In genomic region chr16:53089434-53090270, GRCh38 we compare ENCODE assay signal across 9 cellular contexts. TPM values are rescaled to one million over a fixed set of nuclear protein-coding genes. Genes with fewer than 3 reads are reported as not detected.
DNase-seq lines count a peak whose midpoint lies in the region; TF ChIP-seq lines count a peak whose summit lies in the region.
"Had no signal": no experiment of that assay in that cellular context is flagged by ENCODE, and none has a peak within 500 bp of the region (broad histone marks: within the 10 kb centered on the region; RNA-seq: fewer than 3 reads in every experiment).

No MANE protein-coding gene starts in this region.

- DNase-seq in NCI-H1105 treated with DMSO at 0.1 percent for 48 hours (lab: John Stamatoyannopoulos, UW): peak; percentile 78
- DNase-seq in colonic mucosa: no peak
- DNase-seq in retina: no peak
- DNase-seq in OCI-M2 (lab: John Stamatoyannopoulos, UW; ENCODE audit: unreplicated experiment): no peak
- no peak for DNase-seq in MV-4-11 (lab: John Stamatoyannopoulos, UW)
- DNase-seq in NCI-H774 (lab: John Stamatoyannopoulos, UW): no peak
- DNase-seq: SHP77 had no signal

- no peaks in the 10 kb centered on the region for H3K27me3 ChIP-seq in ACC112 (ENCODE audit: insufficient read depth, low read length)
- no peaks in the 10 kb centered on the region for H3K27me3 ChIP-seq in colonic mucosa
- H3K27me3 ChIP-seq in muscle layer of colon (ENCODE audit: control insufficient read depth in 1 of 2, insufficient read depth in 2 of 2, low read length in 2 of 2): no peaks in the 10 kb centered on the region

- H3K9ac ChIP-seq in colonic mucosa (ENCODE audit: low read depth in 2 of 2, low read length in 2 of 2) (peak overlapping the region in 1 of 2 donors; percentile 66), muscle layer of colon (ENCODE audit: low read length) (peak overlapping the region; percentile 13)

- H3K36me3 ChIP-seq in ACC112 (ENCODE audit: insufficient read depth, low read length) (no peaks in the 10 kb centered on the region), colonic mucosa (no peaks in the 10 kb centered on the region), muscle layer of colon (ENCODE audit: insufficient read depth, low read length) (no peaks in the 10 kb centered on the region)

- H3K27ac ChIP-seq in ACC112 (ENCODE audit: low read depth, low read length): peak overlapping the region; percentile 92
- H3K27ac ChIP-seq in colonic mucosa: peak overlapping the region; percentile 56
- H3K27ac ChIP-seq in muscle layer of colon (ENCODE audit: low read depth, low read length): peak overlapping the region; percentile 94

- no peaks in the 10 kb centered on the region for H3K9me3 ChIP-seq in colonic mucosa
- no peaks in the 10 kb centered on the region for H3K9me3 ChIP-seq in muscle layer of colon (ENCODE audit: low read length)

- H3K4me3 ChIP-seq in ACC112 (ENCODE audit: low read depth, low read length): peak overlapping the region; percentile 56; the same call in 1 of the 2 replicates
- no peak overlapping the region for H3K4me3 ChIP-seq in colonic mucosa
- H3K4me3 ChIP-seq in muscle layer of colon (ENCODE audit: low read depth in 1 of 2, low read length in 2 of 2): no peak overlapping the region

- intact Hi-C loops in colonic mucosa (cut with DNase I): no loop called here

- H2AFZ ChIP-seq in ACC112 (ENCODE audit: low read length, unreplicated experiment): peak overlapping the region; percentile 55

- H3K79me2 ChIP-seq in ACC112 (ENCODE audit: control insufficient read depth, insufficient read depth, low read length, unreplicated experiment): peaks cover 17% of the 10 kb centered on the region

- no peak for TF ChIP-seq CTCF in colonic mucosa (IDR thresholded peaks at IDR 0.05)

- H3K4me1 ChIP-seq in ACC112 (ENCODE audit: control insufficient read depth, insufficient read depth, low read length, unreplicated experiment) (peaks cover 41% of the 10 kb centered on the region), colonic mucosa (peaks cover 28% of the 10 kb centered on the region), muscle layer of colon (ENCODE audit: insufficient read depth, low read length) (peaks cover 63% of the 10 kb centered on the region)

RNA-seq across cellular contexts. Expression of gene CHD9, which starts 34.9 kb away (rescaled TPM):
- total RNA-seq in colonic mucosa: 10 to 100 TPM; 39.2 to 66.1 TPM

RNA-seq across cellular contexts. Expression of gene CHD9NB, which starts 37.0 kb away (rescaled TPM):
- 1 to 10 TPM; 2.5 to 5.6 TPM for total RNA-seq in colonic mucosa
